8 cellular contexts compared by ENCODE assay signal in genomic region chr1:167190747-167191237, GRCh38.
"Had no signal": no experiment of that assay in that cellular context is flagged by ENCODE, and none has a peak within 500 bp of the region (broad histone marks: within the 10 kb centered on the region; RNA-seq: fewer than 3 reads in every experiment).

No MANE protein-coding gene starts in this region.

- DNase-seq: GDM1, GF-D8 had no signal

- H3K4me3 ChIP-seq: GM12878 had no signal

- ATAC-seq: GM12878 had no signal

- FAIRE-seq: G401.6, GM12878, GM12891, GM12892, GM18507, GM19239 had no signal
